8 cellular contexts compared by ENCODE assay signal in genomic region chr2:74573747-74574562, GRCh38. TPM values are rescaled to one million over a fixed set of nuclear protein-coding genes. Genes with fewer than 3 reads are reported as not detected.
DNase-seq lines count a peak whose midpoint lies in the region; ATAC-seq and TF ChIP-seq lines count a peak whose summit lies in the region.

No MANE protein-coding gene starts in this region.

- TF ChIP-seq CTCF in vagina (IDR thresholded peaks at IDR 0.05), result no peak

- H3K36me3 Mint-ChIP-seq in IgD-negative memory B cell, result no peaks in the 10 kb centered on the region
- H3K36me3 Mint-ChIP-seq in activated CD4-positive, alpha-beta memory T cell treated with anti-CD3 and anti-CD28 coated beads, Interleukin-2, amount 10 ng/mL, durations not matched to agents 7 days and 5 days (ENCODE audit: low read depth), result peaks cover 2% of the 10 kb centered on the region

- DNase-seq in Ammon's horn (ENCODE audit: low spot score), result peak; percentile 60
- DNase-seq in activated CD4-positive, alpha-beta memory T cell treated with anti-CD3 and anti-CD28 coated beads, Interleukin-2, amount 10 ng/mL, durations not matched to agents 7 days and 5 days, result no peak
- DNase-seq in lung microvascular endothelial cell (ENCODE audit: low read depth in 2 of 2), result peak; percentile 50 to 60
- no peak for DNase-seq in vagina (ENCODE audit: extremely low spot score in 2 of 2)
- DNase-seq in NCI-H2107 (lab: John Stamatoyannopoulos, UW), result no peak
- no peak for DNase-seq in NCI-H1436 (lab: John Stamatoyannopoulos, UW)

- CTCF ChIA-PET in activated CD4-positive, alpha-beta memory T cell treated with anti-CD3 and anti-CD28 coated beads, Interleukin-2, amount 10 ng/mL, durations not matched to agents 7 days and 5 days (lab: Charles Lee), result interaction anchor here (0.7 to 5.9 kb wide), 2 partner anchors 13 to 394 kb away, joined by 3 to 65 read pairs; no protein-coding TSS in a partner anchor

- no peaks in the 10 kb centered on the region for H3K9me3 Mint-ChIP-seq in IgD-negative memory B cell
- H3K9me3 Mint-ChIP-seq in activated CD4-positive, alpha-beta memory T cell treated with anti-CD3 and anti-CD28 coated beads, Interleukin-2, amount 10 ng/mL, durations not matched to agents 7 days and 5 days, result no peaks in the 10 kb centered on the region

- peak overlapping the region; percentile 29 to 82 (median 75) for H3K27ac Mint-ChIP-seq in IgD-negative memory B cell
- H3K27ac Mint-ChIP-seq in activated CD4-positive, alpha-beta memory T cell treated with anti-CD3 and anti-CD28 coated beads, Interleukin-2, amount 10 ng/mL, durations not matched to agents 7 days and 5 days, result peak overlapping the region; percentile 77

- H3K4me1 ChIP-seq in vagina, result no peaks in the 10 kb centered on the region

- H3K4me3 ChIP-seq in vagina, result no peak overlapping the region

- no peak overlapping the region for H3K27ac ChIP-seq in vagina

- H3K27me3 ChIP-seq in vagina, result no peaks in the 10 kb centered on the region

- H3K36me3 ChIP-seq in vagina, result no peaks in the 10 kb centered on the region

- H3K9me3 ChIP-seq in vagina, result no peaks in the 10 kb centered on the region

- H3K4me3 Mint-ChIP-seq in IgD-negative memory B cell, result peak overlapping the region; percentile 62 to 93 (median 78)
- peak overlapping the region; percentile 48 for H3K4me3 Mint-ChIP-seq in activated CD4-positive, alpha-beta memory T cell treated with anti-CD3 and anti-CD28 coated beads, Interleukin-2, amount 10 ng/mL, durations not matched to agents 7 days and 5 days

- intact Hi-C loops in vagina (cut with DNase I), result no loop called here

- peaks cover 3% of the 10 kb centered on the region for H3K27me3 Mint-ChIP-seq in IgD-negative memory B cell
- H3K27me3 Mint-ChIP-seq in activated CD4-positive, alpha-beta memory T cell treated with anti-CD3 and anti-CD28 coated beads, Interleukin-2, amount 10 ng/mL, durations not matched to agents 7 days and 5 days, result no peaks in the 10 kb centered on the region

- H3K4me1 Mint-ChIP-seq in IgD-negative memory B cell, result peaks cover 23 to 35% (median 26%) of the 10 kb centered on the region in 3 donors
- H3K4me1 Mint-ChIP-seq in activated CD4-positive, alpha-beta memory T cell treated with anti-CD3 and anti-CD28 coated beads, Interleukin-2, amount 10 ng/mL, durations not matched to agents 7 days and 5 days, result peaks cover 51% of the 10 kb centered on the region

- peak; percentile 48 for ATAC-seq in GM19328 (IDR thresholded peaks at IDR 0.05; ENCODE audit: unreplicated experiment)

- no peak for TF ChIP-seq POLR2A in vagina (IDR thresholded peaks at IDR 0.05)

- POLR2A ChIA-PET in activated CD4-positive, alpha-beta memory T cell treated with anti-CD3 and anti-CD28 coated beads, Interleukin-2, amount 10 ng/mL, durations not matched to agents 7 days and 5 days (lab: Charles Lee), result interaction anchor here (0.9 to 3.4 kb wide), 8 partner anchors 7 to 116 kb away, joined by 4 to 14 read pairs (median 6); partner anchors contain the start of genes AUP1, CCDC142, DOK1 and HTRA2

RNA-seq across cellular contexts. Expression of gene DOK1, which starts 19.4 kb away (rescaled TPM):
- polyA plus RNA-seq in IgD-negative memory B cell, result 48.9 TPM
- 10 to 100 TPM; 45.2 to 46.8 TPM for total RNA-seq in activated CD4-positive, alpha-beta memory T cell treated with anti-CD3 and anti-CD28 coated beads, Interleukin-2, amount 10 ng/mL, durations not matched to agents 7 days and 5 days
- total RNA-seq in lung microvascular endothelial cell (19.0 and 22.0 TPM in 2 replicates), vagina (20.1 TPM)

RNA-seq across cellular contexts. Expression of gene LOXL3, which starts 20.2 kb away (rescaled TPM):
- 0.74 TPM for polyA plus RNA-seq in IgD-negative memory B cell
- total RNA-seq in activated CD4-positive, alpha-beta memory T cell treated with anti-CD3 and anti-CD28 coated beads, Interleukin-2, amount 10 ng/mL, durations not matched to agents 7 days and 5 days, result under 1 TPM; 0.60 to 0.70 TPM
- total RNA-seq in lung microvascular endothelial cell, result 0.65 and 1.2 TPM in 2 replicates
- total RNA-seq in vagina, result 6.1 TPM

RNA-seq across cellular contexts. Expression of gene HTRA2, which starts 44.2 kb away (rescaled TPM):
- 34.4 TPM for polyA plus RNA-seq in IgD-negative memory B cell
- 10 to 100 TPM; 49.2 to 51.1 TPM for total RNA-seq in activated CD4-positive, alpha-beta memory T cell treated with anti-CD3 and anti-CD28 coated beads, Interleukin-2, amount 10 ng/mL, durations not matched to agents 7 days and 5 days
- total RNA-seq in lung microvascular endothelial cell (35.3 and 38.1 TPM in 2 replicates), vagina (24.3 TPM)

RNA-seq across cellular contexts. Expression of gene AUP1, which starts 44.4 kb away (rescaled TPM):
- 108 TPM for polyA plus RNA-seq in IgD-negative memory B cell
- total RNA-seq in activated CD4-positive, alpha-beta memory T cell treated with anti-CD3 and anti-CD28 coated beads, Interleukin-2, amount 10 ng/mL, durations not matched to agents 7 days and 5 days, result 100 to 1,000 TPM; 118 to 119 TPM
- total RNA-seq in lung microvascular endothelial cell (70.2 and 138 TPM in 2 replicates), vagina (124 TPM)

RNA-seq across cellular contexts. Expression of gene DQX1, which starts 47.9 kb away (rescaled TPM):
- polyA plus RNA-seq in IgD-negative memory B cell, result 0.70 TPM
- under 1 TPM; 0.33 to 0.45 TPM for total RNA-seq in activated CD4-positive, alpha-beta memory T cell treated with anti-CD3 and anti-CD28 coated beads, Interleukin-2, amount 10 ng/mL, durations not matched to agents 7 days and 5 days
- total RNA-seq in lung microvascular endothelial cell (not detected in 2 replicates), vagina (9.6 TPM)

Comparison
In these comparisons a context has a peak if more than half of its experiments do, and no peak if none do; other contexts are left out.
1. DNase-seq: peak in Ammon's horn (single experiment) and lung microvascular endothelial cell (2 of 2); none in activated CD4-positive, alpha-beta memory T cell treated with anti-CD3 and anti-CD28 coated beads, Interleukin-2, amount 10 ng/mL, durations not matched to agents 7 days and 5 days (single experiment), vagina (0 of 2), NCI-H2107 (single experiment) and NCI-H1436 (single experiment).